8 cellular contexts compared by ENCODE assay signal in genomic region chrX:150200820-150201287, GRCh38.
DNase-seq lines count a peak whose midpoint lies in the region; ATAC-seq, FAIRE-seq and TF ChIP-seq lines count a peak whose summit lies in the region.

No MANE protein-coding gene starts in this region.

- CTCF ChIA-PET in SK-N-SH (lab: Yijun Ruan, JAX): no interaction called here
- CTCF ChIA-PET in mammary epithelial cell (lab: Charles Lee; ENCODE audit: low non-redundant PET): interaction anchor here (0.7 kb wide), 1 partner anchor 263 kb away, joined by 3 read pairs; the partner anchor contains the start of gene EOLA2

- H3K79me2 ChIP-seq in SK-N-SH (ENCODE audit: insufficient read depth) (no peaks in the 10 kb centered on the region), mammary epithelial cell (ENCODE audit: insufficient read depth, low read length) (no peaks in the 10 kb centered on the region)

- peaks cover 11 to 19% of the 10 kb centered on the region in 2 experiments; a peak in 3 of 4 replicates for H3K4me1 ChIP-seq in SK-N-SH (ENCODE audit: control insufficient read depth in 1 of 2, insufficient read depth in 2 of 2, low read depth in 1 of 2, low read length in 1 of 2)
- peaks cover 27% of the 10 kb centered on the region for H3K4me1 ChIP-seq in mammary epithelial cell (ENCODE audit: insufficient read depth, low read length)
- no peaks in the 10 kb centered on the region for H3K4me1 ChIP-seq in pancreas

- TF ChIP-seq CTCF in SK-N-SH (IDR thresholded peaks at IDR 0.05) (no peak), mammary epithelial cell (conservative IDR thresholded peaks at IDR 0.05 in 1 of 2, IDR thresholded peaks at IDR 0.05 in 1 of 2; ENCODE audit: extremely low read depth in 1 of 2, insufficient read depth in 1 of 2, low read depth in 1 of 2, low read length in 2 of 2) (peak in 1 of 2 donors; percentile 2), pancreas (IDR thresholded peaks at IDR 0.05) (no peak)

- no peaks in the 10 kb centered on the region for H3K9me2 ChIP-seq in SK-N-SH

- peak in 1 of 2 experiments; percentile 87; a peak in 1 of 4 replicates for TF ChIP-seq EP300 in SK-N-SH (IDR thresholded peaks at IDR 0.05; ENCODE audit: borderline replicate concordance in 1 of 2, low read depth in 1 of 2, low read length in 1 of 2)

- dilution Hi-C loops in mammary epithelial cell (cut with HindIII; ENCODE audit: low sequenced_read_pairs): no loop called here

- DNase-seq in Caki2 (ENCODE audit: low read depth): peak; percentile 88
- peak; percentile 26 for DNase-seq in SK-N-SH
- peak; percentile 98 for DNase-seq in mammary epithelial cell
- peak in 4 of 6 donors; percentile 12 to 78 (median 54) for DNase-seq in pancreas
- DNase-seq in HuH-7 (ENCODE audit: low spot score): no peak
- DNase-seq in SK-N-DZ (ENCODE audit: low spot score): no peak

- H2AFZ ChIP-seq in SK-N-SH (ENCODE audit: low read depth) (no peak overlapping the region), mammary epithelial cell (ENCODE audit: low read depth, low read length) (no peak overlapping the region)

- WGBS in SK-N-SH (ENCODE audit: low lambda C conversion rate): 4% methylated on average over 3 of the region's 5 CpGs
- 34% methylated on average over 5 of the region's 5 CpGs for WGBS in mammary epithelial cell (ENCODE audit: low coverage, missing lambda C conversion rate)
- 33 to 44% methylated on average over 5 of the region's 5 CpGs for WGBS in pancreas, 2 donors

- in situ Hi-C loops in Caki2 (cut with HindIII; ENCODE audit: low pct_unique_long_range_greater_than_20kb, low sequenced_read_pairs) (no loop called here), mammary epithelial cell (cut with MboI; ENCODE audit: low sequenced_read_pairs in 2 of 2) (loop anchor here in 1 of 2 donors (25.0 kb wide), 1 partner anchor 239 kb away; no protein-coding TSS in a partner anchor)

- peaks cover 11% of the 10 kb centered on the region for H3F3A ChIP-seq in SK-N-SH (replicated peaks; ENCODE audit: insufficient read depth)

- POLR2A ChIA-PET in SK-N-SH (lab: Yijun Ruan, JAX): no interaction called here

- no peak overlapping the region for H3K4me3 ChIP-seq in SK-N-SH (ENCODE audit: low read depth in 2 of 2, low read length in 1 of 2)
- no peak overlapping the region for H3K4me3 ChIP-seq in mammary epithelial cell (replicated peaks in 1 of 3; ENCODE audit: insufficient read depth in 1 of 3, low read depth in 2 of 3, low read length in 3 of 3)
- H3K4me3 ChIP-seq in pancreas: no peak overlapping the region

- H3K4me2 ChIP-seq in SK-N-SH (peak overlapping the region; percentile 71), mammary epithelial cell (ENCODE audit: insufficient read depth, low read depth, low read length) (no peak overlapping the region)

- no peak for FAIRE-seq in pancreas (lab: Jason Lieb, UNC)

- H3K9ac ChIP-seq in SK-N-SH (no peak overlapping the region), mammary epithelial cell (ENCODE audit: insufficient read depth, low read length) (no peak overlapping the region)

- no peak for TF ChIP-seq RAD21 in SK-N-SH (IDR thresholded peaks at IDR 0.05; ENCODE audit: low read length)

- H3K36me3 ChIP-seq in SK-N-SH (replicated peaks in 1 of 2; ENCODE audit: control insufficient read depth in 1 of 2, insufficient read depth in 2 of 2, low read length in 1 of 2) (no peaks in the 10 kb centered on the region), mammary epithelial cell (ENCODE audit: insufficient read depth, low read length) (no peaks in the 10 kb centered on the region), pancreas (no peaks in the 10 kb centered on the region)

- H3K27ac ChIP-seq in SK-N-SH (ENCODE audit: low read depth in 2 of 2, low read length in 1 of 2) (peak overlapping the region in 1 of 2 experiments; percentile 84; a peak in 3 of 4 replicates), mammary epithelial cell (ENCODE audit: insufficient read depth, low read depth, low read length) (no peak overlapping the region), pancreas (no peak overlapping the region)

- H3K27me3 ChIP-seq in SK-N-SH (ENCODE audit: insufficient read depth) (no peaks in the 10 kb centered on the region), mammary epithelial cell (ENCODE audit: insufficient read depth, low read length) (no peaks in the 10 kb centered on the region), pancreas (no peaks in the 10 kb centered on the region)

- no TSS peak for BruUV-seq in mammary epithelial cell (replicated peaks; lab: Mats Ljungman, UMichigan)

- ATAC-seq in GM19438 (IDR thresholded peaks at IDR 0.05; ENCODE audit: low read depth, unreplicated experiment) (peak; percentile 98), HG03378 (IDR thresholded peaks at IDR 0.05; ENCODE audit: unreplicated experiment) (peak; percentile 99), pancreas (peak; percentile 65 to 86 (median 80))

- H3K9me3 ChIP-seq in SK-N-SH (no peaks in the 10 kb centered on the region), mammary epithelial cell (replicated peaks; ENCODE audit: insufficient read depth, low read length) (no peaks in the 10 kb centered on the region), pancreas (no peaks in the 10 kb centered on the region)

- no peaks in the 10 kb centered on the region for H4K20me1 ChIP-seq in SK-N-SH (ENCODE audit: insufficient read depth)
- H4K20me1 ChIP-seq in mammary epithelial cell (ENCODE audit: insufficient read depth, low read length): no peaks in the 10 kb centered on the region

- intact Hi-C loops in mammary epithelial cell (cut with micrococcal nuclease) (loop anchor here (1.0 to 5.0 kb wide), 2 partner anchors 161 to 239 kb away; partner anchors contain the start of gene MAMLD1), pancreas (cut with DNase I) (no loop called here)

TF ChIP-seq in SK-N-SH, 30 proteins besides CTCF, POLR2A, EP300 and RAD21 (continues in another document):
- 0 out of 2 replicates have a peak, but pooled peaks have one; percentile 30 for TF ChIP-seq REST (IDR thresholded peaks at IDR 0.05; ENCODE audit: low read depth, low read length)
- TF ChIP-seq IRF3 (IDR thresholded peaks at IDR 0.05; ENCODE audit: low read depth, low read length): no peak
- TF ChIP-seq, protein P1, sequence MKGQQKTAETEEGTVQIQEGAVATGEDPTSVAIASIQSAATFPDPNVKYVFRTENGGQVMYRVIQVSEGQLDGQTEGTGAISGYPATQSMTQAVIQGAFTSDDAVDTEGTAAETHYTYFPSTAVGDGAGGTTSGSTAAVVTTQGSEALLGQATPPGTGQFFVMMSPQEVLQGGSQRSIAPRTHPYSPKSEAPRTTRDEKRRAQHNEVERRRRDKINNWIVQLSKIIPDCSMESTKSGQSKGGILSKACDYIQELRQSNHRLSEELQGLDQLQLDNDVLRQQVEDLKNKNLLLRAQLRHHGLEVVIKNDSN (IDR thresholded peaks at IDR 0.05; ENCODE audit: borderline replicate concordance, low read depth): no peak
- peak; percentile 80; the same call in 1 of the 2 replicates for TF ChIP-seq FOXM1 (IDR thresholded peaks at IDR 0.05; ENCODE audit: low read depth)
- 0 out of 2 replicates have a peak, but pooled peaks have one; percentile 52 for TF ChIP-seq MEF2A (IDR thresholded peaks at IDR 0.05; ENCODE audit: borderline replicate concordance, low read depth)
- peak; percentile 75; the same call in 1 of the 2 replicates for TF ChIP-seq SIN3A (IDR thresholded peaks at IDR 0.05; ENCODE audit: borderline replicate concordance, low read depth, low read length)
- peak; percentile 97 for TF ChIP-seq JUND (IDR thresholded peaks at IDR 0.05)
- peak; percentile 99 for TF ChIP-seq FOSL2 (IDR thresholded peaks at IDR 0.05; ENCODE audit: borderline replicate concordance, low read depth)
- peak; percentile 37; the same call in 1 of the 2 replicates for TF ChIP-seq ELF1 (IDR thresholded peaks at IDR 0.05)
- TF ChIP-seq, protein P2, sequence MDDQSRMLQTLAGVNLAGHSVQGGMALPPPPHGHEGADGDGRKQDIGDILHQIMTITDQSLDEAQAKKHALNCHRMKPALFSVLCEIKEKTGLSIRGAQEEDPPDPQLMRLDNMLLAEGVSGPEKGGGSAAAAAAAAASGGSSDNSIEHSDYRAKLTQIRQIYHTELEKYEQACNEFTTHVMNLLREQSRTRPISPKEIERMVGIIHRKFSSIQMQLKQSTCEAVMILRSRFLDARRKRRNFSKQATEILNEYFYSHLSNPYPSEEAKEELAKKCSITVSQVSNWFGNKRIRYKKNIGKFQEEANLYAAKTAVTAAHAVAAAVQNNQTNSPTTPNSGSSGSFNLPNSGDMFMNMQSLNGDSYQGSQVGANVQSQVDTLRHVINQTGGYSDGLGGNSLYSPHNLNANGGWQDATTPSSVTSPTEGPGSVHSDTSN (IDR thresholded peaks at IDR 0.05): peak; percentile 96

Comparison
In these comparisons a context has a peak if more than half of its experiments do, and no peak if none do; other contexts are left out.
1. DNase-seq: peak in Caki2 (single experiment), SK-N-SH (single experiment), mammary epithelial cell (single experiment) and pancreas (4 of 6); none in HuH-7 (single experiment) and SK-N-DZ (single experiment).
2. Peak in every context shown above with its lines, with median percentiles within 50 percentile points of each other: ATAC-seq.